In the genomic region with DNA sequence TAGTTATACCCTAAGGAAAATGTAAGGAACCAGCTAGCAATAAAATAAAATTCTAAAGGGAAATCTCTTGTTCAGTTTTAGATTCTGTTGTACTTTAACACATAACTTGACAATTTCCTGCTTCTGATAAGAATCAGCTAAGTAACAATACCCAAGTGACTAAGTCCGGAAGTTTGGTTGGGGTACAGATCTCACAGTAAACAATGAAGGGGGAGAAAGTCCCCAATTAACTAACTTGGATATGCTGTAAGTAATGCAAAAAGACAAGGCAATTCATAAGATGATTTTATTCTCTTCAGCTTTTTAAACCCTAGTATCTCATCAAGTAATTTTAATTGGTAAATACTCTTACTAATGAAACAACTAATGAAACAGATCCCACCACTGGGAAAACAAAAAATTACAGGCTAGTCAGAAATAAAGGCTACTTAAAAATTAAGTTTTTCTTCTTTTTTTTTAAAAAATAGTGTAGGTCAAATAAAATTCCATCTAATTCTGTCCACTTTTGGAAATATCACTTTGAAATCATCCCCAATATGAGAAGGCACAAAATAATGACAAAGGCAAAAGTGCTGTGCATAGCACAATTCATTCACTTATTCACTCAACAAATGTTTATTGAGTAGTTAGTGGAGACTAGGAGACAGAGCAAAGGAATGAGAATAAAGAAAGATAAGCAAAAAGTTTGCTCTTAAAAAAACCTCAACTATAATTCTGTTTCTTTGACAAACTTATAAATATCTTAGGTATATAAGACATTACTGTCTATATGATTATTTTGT, we compare ENCODE assay signal across 11 cellular contexts. TPM values are rescaled to one million over a fixed set of nuclear protein-coding genes. Genes with fewer than 3 reads are reported as not detected.
A peak's percentile ranks its signal among the peaks of the same experiment; 100 is the strongest.
DNase-seq lines count a peak whose midpoint lies in the region; ATAC-seq, FAIRE-seq and TF ChIP-seq lines count a peak whose summit lies in the region.
"Had no signal": no experiment of that assay in that cellular context is flagged by ENCODE, and none has a peak within 500 bp of the region (broad histone marks: within the 10 kb centered on the region; RNA-seq: fewer than 3 reads in every experiment).

No MANE protein-coding gene starts in this region.

- H3K4me3 ChIP-seq in small intestine (ENCODE audit: low read depth in 1 of 2, low read length in 2 of 2), result no peak overlapping the region
- H3K4me3 ChIP-seq in coronary artery, result no peak overlapping the region
- H3K4me3 ChIP-seq in upper lobe of left lung, result no peak overlapping the region
- no peak overlapping the region for H3K4me3 ChIP-seq in brain microvascular endothelial cell (ENCODE audit: low read depth, low read length)

- peak in 1 of 4 donors; percentile 43 for TF ChIP-seq EP300 in upper lobe of left lung (IDR thresholded peaks at IDR 0.05)

- ATAC-seq in HG03342 (IDR thresholded peaks at IDR 0.05; ENCODE audit: unreplicated experiment) (peak; percentile 61), upper lobe of left lung (ENCODE audit: low FRiP score in 2 of 2) (no peak)

- H3K27ac ChIP-seq in small intestine (ENCODE audit: low read depth in 1 of 2, low read length in 1 of 2) (no peak overlapping the region), coronary artery (no peak overlapping the region), upper lobe of left lung (peak overlapping the region in 2 of 4 donors; percentile 40 to 70), brain microvascular endothelial cell (no peak overlapping the region)

- peaks cover 6% of the 10 kb centered on the region for H3K36me3 Mint-ChIP-seq in activated naive CD4-positive, alpha-beta T cell treated with anti-CD3 and anti-CD28 coated beads, Interleukin-2, amount 50 U/mL, for 24 hours

- H3K27me3 ChIP-seq in small intestine (ENCODE audit: control insufficient read depth in 2 of 2, insufficient read depth in 2 of 2, low read length in 2 of 2) (no peaks in the 10 kb centered on the region), upper lobe of left lung (no peaks in the 10 kb centered on the region), brain microvascular endothelial cell (replicated peaks) (no peaks in the 10 kb centered on the region)

- in situ Hi-C loops in brain microvascular endothelial cell (cut with HindIII; ENCODE audit: low pct_ligation_motif_present, low sequenced_read_pairs), result no loop called here

- no peak for TF ChIP-seq CTCF in coronary artery (IDR thresholded peaks at IDR 0.05)
- TF ChIP-seq CTCF in upper lobe of left lung (IDR thresholded peaks at IDR 0.05), result no peak
- no peak for TF ChIP-seq CTCF in brain microvascular endothelial cell (IDR thresholded peaks at IDR 0.05; ENCODE audit: low read depth, low read length, missing control alignments)

- peak overlapping the region; percentile 45 for H3K4me3 Mint-ChIP-seq in activated naive CD4-positive, alpha-beta T cell treated with anti-CD3 and anti-CD28 coated beads, Interleukin-2, amount 50 U/mL, for 24 hours
- H3K4me3 Mint-ChIP-seq: CD14-positive monocyte had no signal

- H3K4me1 Mint-ChIP-seq in activated naive CD4-positive, alpha-beta T cell treated with anti-CD3 and anti-CD28 coated beads, Interleukin-2, amount 50 U/mL, for 24 hours, result peaks cover 90% of the 10 kb centered on the region

- no peaks in the 10 kb centered on the region for H3K27me3 Mint-ChIP-seq in activated naive CD4-positive, alpha-beta T cell treated with anti-CD3 and anti-CD28 coated beads, Interleukin-2, amount 50 U/mL, for 24 hours

- H3K36me3 ChIP-seq in small intestine (ENCODE audit: control insufficient read depth in 2 of 2, insufficient read depth in 2 of 2, low read length in 2 of 2) (no peaks in the 10 kb centered on the region), upper lobe of left lung (no peaks in the 10 kb centered on the region), brain microvascular endothelial cell (replicated peaks) (no peaks in the 10 kb centered on the region)

- WGBS in small intestine, 3 donors, result 49 to 53% (median 52%) methylated on average over 1 of the region's 1 CpG
- WGBS in upper lobe of left lung, 2 donors, result 41 to 44% methylated on average over 1 of the region's 1 CpG

- no peak overlapping the region for H3K27ac Mint-ChIP-seq in activated naive CD4-positive, alpha-beta T cell treated with anti-CD3 and anti-CD28 coated beads, Interleukin-2, amount 50 U/mL, for 24 hours

- peak; percentile 30 for FAIRE-seq in small intestine (lab: Jason Lieb, UNC)

- no peaks in the 10 kb centered on the region for H3K9me3 ChIP-seq in small intestine (ENCODE audit: control insufficient read depth, low read depth)
- H3K9me3 ChIP-seq in upper lobe of left lung, result no peaks in the 10 kb centered on the region

- no peak for DNase-seq in activated naive CD4-positive, alpha-beta T cell (lab: John Stamatoyannopoulos, UW)
- DNase-seq in astrocyte of the hippocampus (ENCODE audit: low read depth, low spot score), result peak; percentile 9
- peak; percentile 52 for DNase-seq in small intestine
- DNase-seq in coronary artery (ENCODE audit: low spot score), result no peak
- no peak for DNase-seq in upper lobe of left lung
- DNase-seq in brain microvascular endothelial cell, result no peak
- DNase-seq: NCI-H2107; stimulated activated CD4-positive, alpha-beta T cell treated with anti-CD3 and anti-CD28 coated beads, Interleukin-4, amount 100 ng/mL, for 1 hour had no signal

- TF ChIP-seq POLR2A in upper lobe of left lung (IDR thresholded peaks at IDR 0.05), result no peak

- H3K9me3 Mint-ChIP-seq in activated naive CD4-positive, alpha-beta T cell treated with anti-CD3 and anti-CD28 coated beads, Interleukin-2, amount 50 U/mL, for 24 hours, result peaks cover 4% of the 10 kb centered on the region
- H3K9me3 Mint-ChIP-seq: CD14-positive monocyte had no signal

- H3K4me1 ChIP-seq in small intestine (ENCODE audit: control insufficient read depth in 2 of 2, insufficient read depth in 1 of 2, low read depth in 1 of 2, low read length in 1 of 2), result no peaks in the 10 kb centered on the region
- H3K4me1 ChIP-seq in upper lobe of left lung, result peaks cover 11 to 24% (median 16%) of the 10 kb centered on the region in 4 donors

RNA-seq across cellular contexts. Expression of a gene that starts 37.8 kb away (rescaled TPM):
- polyA plus RNA-seq in small intestine, result under 1 TPM; 0.67 to 0.81 (median 0.78) TPM
- total RNA-seq in upper lobe of left lung, result 10 to 100 TPM in 1 of 6 donors, 1 to 10 TPM in 3, under 1 TPM in 2; 0.80 to 22.9 (median 1.1) TPM

RNA-seq across cellular contexts. Expression of a gene that starts 58.0 kb away (rescaled TPM):
- 10 to 100 TPM in 2 of 3 donors, 1 to 10 TPM in 1; 8.9 to 17.7 (median 12.7) TPM for polyA plus RNA-seq in small intestine
- 10 to 100 TPM; 26.2 to 61.7 (median 44.8) TPM for total RNA-seq in upper lobe of left lung

Comparison
In these comparisons a context has a peak if more than half of its experiments do, and no peak if none do; other contexts are left out.
1. DNase-seq: peak in astrocyte of the hippocampus (single experiment) and small intestine (single experiment); none in activated naive CD4-positive, alpha-beta T cell (0 of 4), coronary artery (single experiment), upper lobe of left lung (0 of 2) and brain microvascular endothelial cell (single experiment).